9 cellular contexts compared by ENCODE assay signal in genomic region chr21:34844033-34844923, GRCh38.
DNase-seq lines count a peak whose midpoint lies in the region; ATAC-seq and TF ChIP-seq lines count a peak whose summit lies in the region.
"Had no signal": no experiment of that assay in that cellular context is flagged by ENCODE, and none has a peak within 500 bp of the region (broad histone marks: within the 10 kb centered on the region; RNA-seq: fewer than 3 reads in every experiment).

No MANE protein-coding gene starts in this region.

- H3K4me1 Mint-ChIP-seq in naive thymus-derived CD4-positive, alpha-beta T cell = peaks cover 29 to 52% (median 44%) of the 10 kb centered on the region in 7 donors

- peaks cover 0 to 1% (median 0%) of the 10 kb centered on the region in 11 donors for H3K9me3 Mint-ChIP-seq in naive thymus-derived CD4-positive, alpha-beta T cell

- TF ChIP-seq RAD21 in HCT116 (IDR thresholded peaks at IDR 0.05; ENCODE audit: low read depth) = no peak

- no peaks in the 10 kb centered on the region for H3K9me2 ChIP-seq in HCT116 (ENCODE audit: insufficient read depth)
- no peaks in the 10 kb centered on the region for H3K9me2 ChIP-seq in Karpas-422 (replicated peaks; ENCODE audit: insufficient read depth, low read length)

- DNase-seq in CD1c-positive myeloid dendritic cell (ENCODE audit: extremely low spot score) (peak; percentile 83), HCT116 (ENCODE audit: low read depth, low spot score) (no peak), coronary artery (ENCODE audit: low spot score) (no peak), germinal center (ENCODE audit: low spot score) (no peak), SIG-M5 (lab: John Stamatoyannopoulos, UW) (no peak), Karpas-422 (no peak)
- DNase-seq in naive thymus-derived CD4-positive, alpha-beta T cell = no peak
- DNase-seq in NK-92 treated with Interleukin-12 subunit alpha and Interleukin-12 subunit beta, amount 100 ng/mL, for 24 hours (lab: John Stamatoyannopoulos, UW) = no peak
- DNase-seq: NCI-H1930 had no signal

- H2AFZ ChIP-seq in HCT116 (ENCODE audit: low read depth, low read length, poor library complexity, severe bottlenecking) = no peak overlapping the region
- H2AFZ ChIP-seq in Karpas-422 (ENCODE audit: low read length) = no peak overlapping the region

- H4K20me1 ChIP-seq in HCT116 (ENCODE audit: insufficient read depth) (no peaks in the 10 kb centered on the region), Karpas-422 (ENCODE audit: insufficient read depth, low read depth, low read length) (no peaks in the 10 kb centered on the region)

- peak overlapping the region in 7 of 9 donors; percentile 38 to 80 (median 71) for H3K27ac Mint-ChIP-seq in naive thymus-derived CD4-positive, alpha-beta T cell

- H3K4me1 ChIP-seq in HCT116 (ENCODE audit: control insufficient read depth in 1 of 2, insufficient read depth in 2 of 2, low read length in 2 of 2) = peaks cover 57 to 62% of the 10 kb centered on the region in 2 experiments
- H3K4me1 ChIP-seq in naive thymus-derived CD4-positive, alpha-beta T cell (ENCODE audit: control insufficient read depth in 2 of 2, insufficient read depth in 2 of 2, low read length in 2 of 2) = peaks cover 0 to 20% of the 10 kb centered on the region in 2 donors
- no peaks in the 10 kb centered on the region for H3K4me1 ChIP-seq in Karpas-422 (ENCODE audit: low read length)

- H3K4me3 ChIP-seq in HCT116 (replicated peaks in 1 of 2; ENCODE audit: low read depth in 1 of 2, low read length in 2 of 2) (no peak overlapping the region), coronary artery (no peak overlapping the region), Karpas-422 (ENCODE audit: low read length) (no peak overlapping the region)
- no peak overlapping the region for H3K4me3 ChIP-seq in naive thymus-derived CD4-positive, alpha-beta T cell (ENCODE audit: low read length)

- H3K4me2 ChIP-seq in HCT116 (ENCODE audit: low read length) (peak overlapping the region; percentile 80), Karpas-422 (ENCODE audit: low read depth, low read length, poor library complexity, severe bottlenecking) (no peak overlapping the region)

- H3K4me3 Mint-ChIP-seq in naive thymus-derived CD4-positive, alpha-beta T cell = peak overlapping the region in 1 of 10 donors; percentile 34

- peaks cover 27% of the 10 kb centered on the region for H3K79me2 ChIP-seq in HCT116 (ENCODE audit: insufficient read depth, low read length)
- H3K79me2 ChIP-seq in Karpas-422 (ENCODE audit: low read length) = peaks cover 3% of the 10 kb centered on the region; the same call in 1 of the 2 replicates

- H3K9ac ChIP-seq in HCT116 (ENCODE audit: low read length) (no peak overlapping the region), Karpas-422 (ENCODE audit: low read length) (no peak overlapping the region)

- H3K27ac ChIP-seq in HCT116 (ENCODE audit: low read depth, low read length) (no peak overlapping the region; the same call in 1 of the 2 replicates), coronary artery (peak overlapping the region; percentile 58 to 80), Karpas-422 (ENCODE audit: low read length) (no peak overlapping the region)
- no peak overlapping the region for H3K27ac ChIP-seq in naive thymus-derived CD4-positive, alpha-beta T cell (ENCODE audit: low read depth, low read length)

- H3K27me3 ChIP-seq in HCT116 (ENCODE audit: insufficient read depth, low read length) = no peaks in the 10 kb centered on the region
- no peaks in the 10 kb centered on the region for H3K27me3 ChIP-seq in naive thymus-derived CD4-positive, alpha-beta T cell (ENCODE audit: control insufficient read depth in 2 of 2, insufficient read depth in 2 of 2, low read length in 2 of 2)
- H3K27me3 ChIP-seq in Karpas-422 (ENCODE audit: low read length) = no peaks in the 10 kb centered on the region

- TF ChIP-seq CTCF in HCT116 (IDR thresholded peaks at IDR 0.05 in 2 of 3, conservative IDR thresholded peaks at IDR 0.05 in 1 of 3; ENCODE audit: borderline replicate concordance in 1 of 3, insufficient read depth in 1 of 3, low read depth in 2 of 3, low read length in 2 of 3) (no peak), coronary artery (IDR thresholded peaks at IDR 0.05) (no peak)

- CTCF ChIA-PET in HCT116 (lab: Charles Lee) = no interaction called here
- CTCF ChIA-PET in naive thymus-derived CD4-positive, alpha-beta T cell (lab: Charles Lee) = no interaction called here

- POLR2A ChIA-PET in HCT116 (lab: Charles Lee) = no interaction called here
- POLR2A ChIA-PET in naive thymus-derived CD4-positive, alpha-beta T cell (lab: Charles Lee) = no interaction called here

- peaks cover 0 to 16% of the 10 kb centered on the region in 2 experiments; a peak in 1 of 4 replicates for H3K36me3 ChIP-seq in HCT116 (ENCODE audit: control insufficient read depth in 1 of 2, insufficient read depth in 2 of 2, low read length in 2 of 2)
- peaks cover 0 to 59% (median 15%) of the 10 kb centered on the region in 3 experiments for H3K36me3 ChIP-seq in naive thymus-derived CD4-positive, alpha-beta T cell (ENCODE audit: control insufficient read depth in 2 of 3, insufficient read depth in 3 of 3, low read length in 3 of 3)
- H3K36me3 ChIP-seq in Karpas-422 (ENCODE audit: insufficient read depth, low read length) = no peaks in the 10 kb centered on the region

- TF ChIP-seq POLR2A in HCT116 (IDR thresholded peaks at IDR 0.05; ENCODE audit: borderline replicate concordance, extremely low read depth, insufficient read depth, insufficient read length) = no peak

- no peaks in the 10 kb centered on the region for H3K27me3 Mint-ChIP-seq in naive thymus-derived CD4-positive, alpha-beta T cell

- no peak for ATAC-seq in HCT116
- ATAC-seq in naive thymus-derived CD4-positive, alpha-beta T cell = peak; percentile 75

- BruUV-seq in HCT116 (replicated peaks; lab: Mats Ljungman, UMichigan) = no TSS peak

- RAD21 ChIA-PET in HCT116 (lab: Charles Lee; ENCODE audit: low non-redundant PET in 1 of 2, low total read pairs in 2 of 2, uncharacterized antibody in 2 of 2, unreplicated experiment in 2 of 2) = interaction anchor here in 1 of 2 experiments (1.5 kb wide), 1 partner anchor 99 kb away, joined by 4 read pairs; no protein-coding TSS in a partner anchor

- peaks cover 9 to 31% (median 24%) of the 10 kb centered on the region in 5 donors for H3K36me3 Mint-ChIP-seq in naive thymus-derived CD4-positive, alpha-beta T cell

- intact Hi-C loops in HCT116 (cut with micrococcal nuclease) = no loop called here
- intact Hi-C loops in naive thymus-derived CD4-positive, alpha-beta T cell (cut with micrococcal nuclease) = no loop called here

- no peaks in the 10 kb centered on the region for H3K9me3 ChIP-seq in HCT116 (ENCODE audit: control insufficient read depth in 1 of 2, insufficient read depth in 1 of 2, low read depth in 1 of 2, low read length in 2 of 2)
- no peaks in the 10 kb centered on the region for H3K9me3 ChIP-seq in naive thymus-derived CD4-positive, alpha-beta T cell (ENCODE audit: control insufficient read depth in 2 of 3, low read length in 3 of 3)
- H3K9me3 ChIP-seq in Karpas-422 (ENCODE audit: low read length) = no peaks in the 10 kb centered on the region

TF ChIP-seq in HCT116, 20 proteins besides CTCF, POLR2A, EP300 and RAD21:
- no peak for TF ChIP-seq ZFX (IDR thresholded peaks at IDR 0.05)
- TF ChIP-seq CBX3 (IDR thresholded peaks at IDR 0.05; ENCODE audit: low read depth) = no peak
- no peak for TF ChIP-seq CEBPB (IDR thresholded peaks at IDR 0.05; ENCODE audit: low read depth)

Comparison
In these comparisons a context has a peak if more than half of its experiments do, and no peak if none do; other contexts are left out.
1. H3K27ac ChIP-seq: peak in coronary artery (2 of 2); none in HCT116 (single experiment), naive thymus-derived CD4-positive, alpha-beta T cell (single experiment) and Karpas-422 (single experiment).